Comparison of ENCODE assay signal across 1 cellular context in the genomic region with DNA sequence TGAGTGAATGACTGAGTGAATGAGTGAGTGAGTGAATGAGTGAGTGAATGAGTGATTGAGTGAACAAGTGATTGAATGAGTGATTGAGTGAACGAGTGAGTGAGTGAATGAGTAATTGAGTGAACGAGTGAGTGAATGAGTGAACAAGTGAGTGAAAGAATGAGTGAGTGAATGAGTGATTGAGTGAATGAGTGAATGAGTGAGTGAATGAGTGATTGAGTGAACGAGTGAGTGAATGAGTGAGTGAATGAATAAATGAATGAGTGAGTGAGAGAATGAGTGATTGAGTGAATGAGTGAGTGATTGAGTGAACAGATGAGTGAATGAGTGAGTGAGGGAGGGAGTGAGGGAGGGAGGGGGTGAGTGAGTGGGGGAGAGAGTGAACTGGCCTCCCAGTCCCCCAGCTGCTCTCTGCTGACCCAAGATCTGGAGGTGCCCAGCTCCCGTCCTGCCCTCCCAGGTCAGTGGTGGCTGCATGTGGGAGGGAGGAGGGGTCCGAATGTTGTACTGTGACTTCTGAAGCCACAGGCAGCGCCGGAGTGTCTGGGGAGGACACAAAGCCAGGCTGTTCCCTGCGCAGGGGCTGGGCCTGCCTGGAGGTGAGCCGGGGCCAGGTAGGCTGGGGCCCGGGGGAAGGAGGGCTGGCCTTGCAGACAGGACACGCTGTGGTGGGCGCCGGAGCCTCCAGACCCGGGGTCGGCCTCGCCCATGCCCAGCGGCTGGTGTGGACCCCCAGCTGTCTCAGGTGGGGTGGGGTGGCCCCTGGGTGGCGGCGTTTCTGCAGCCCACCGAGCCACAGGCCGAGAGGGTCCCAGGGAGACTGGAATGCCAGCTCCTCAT.
TF ChIP-seq lines count a peak whose summit lies in the region.

No MANE protein-coding gene starts in this region.

TF ChIP-seq in HCT116, 20 proteins besides CTCF, POLR2A, EP300 and RAD21:
- TF ChIP-seq ELF1 (IDR thresholded peaks at IDR 0.05; ENCODE audit: borderline replicate concordance, low read depth) (no peak), CBX3 (IDR thresholded peaks at IDR 0.05; ENCODE audit: low read depth) (no peak), YY1 (IDR thresholded peaks at IDR 0.05; ENCODE audit: extremely low read depth, insufficient replicate concordance, low read depth, low read length) (no peak), CEBPB (IDR thresholded peaks at IDR 0.05; ENCODE audit: low read depth) (no peak), ZFX (IDR thresholded peaks at IDR 0.05) (no peak; the same call in 1 of the 2 replicates), EGR1 (IDR thresholded peaks at IDR 0.05; ENCODE audit: low read depth) (no peak), SIN3A (IDR thresholded peaks at IDR 0.05; ENCODE audit: low read depth) (no peak), JUND (IDR thresholded peaks at IDR 0.05) (no peak), EZH2 (IDR thresholded peaks at IDR 0.05) (no peak), SRF (IDR thresholded peaks at IDR 0.05; ENCODE audit: low read depth) (no peak), FOSL1 (IDR thresholded peaks at IDR 0.05; ENCODE audit: low read depth) (no peak), SP1 (IDR thresholded peaks at IDR 0.05; ENCODE audit: low read depth) (no peak), EZH2phosphoT487 (IDR thresholded peaks at IDR 0.05; ENCODE audit: borderline replicate concordance) (no peak), POLR2AphosphoS5 (IDR thresholded peaks at IDR 0.05; ENCODE audit: low read depth, low read length) (no peak)
- TF ChIP-seq, protein P1, sequence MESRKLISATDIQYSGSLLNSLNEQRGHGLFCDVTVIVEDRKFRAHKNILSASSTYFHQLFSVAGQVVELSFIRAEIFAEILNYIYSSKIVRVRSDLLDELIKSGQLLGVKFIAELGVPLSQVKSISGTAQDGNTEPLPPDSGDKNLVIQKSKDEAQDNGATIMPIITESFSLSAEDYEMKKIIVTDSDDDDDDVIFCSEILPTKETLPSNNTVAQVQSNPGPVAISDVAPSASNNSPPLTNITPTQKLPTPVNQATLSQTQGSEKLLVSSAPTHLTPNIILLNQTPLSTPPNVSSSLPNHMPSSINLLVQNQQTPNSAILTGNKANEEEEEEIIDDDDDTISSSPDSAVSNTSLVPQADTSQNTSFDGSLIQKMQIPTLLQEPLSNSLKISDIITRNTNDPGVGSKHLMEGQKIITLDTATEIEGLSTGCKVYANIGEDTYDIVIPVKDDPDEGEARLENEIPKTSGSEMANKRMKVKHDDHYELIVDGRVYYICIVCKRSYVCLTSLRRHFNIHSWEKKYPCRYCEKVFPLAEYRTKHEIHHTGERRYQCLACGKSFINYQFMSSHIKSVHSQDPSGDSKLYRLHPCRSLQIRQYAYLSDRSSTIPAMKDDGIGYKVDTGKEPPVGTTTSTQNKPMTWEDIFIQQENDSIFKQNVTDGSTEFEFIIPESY (IDR thresholded peaks at IDR 0.05; ENCODE audit: extremely low read depth, insufficient replicate concordance, low read length) = no peak
- TF ChIP-seq, protein P2, sequence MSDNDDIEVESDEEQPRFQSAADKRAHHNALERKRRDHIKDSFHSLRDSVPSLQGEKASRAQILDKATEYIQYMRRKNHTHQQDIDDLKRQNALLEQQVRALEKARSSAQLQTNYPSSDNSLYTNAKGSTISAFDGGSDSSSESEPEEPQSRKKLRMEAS (IDR thresholded peaks at IDR 0.05) = no peak
- TF ChIP-seq, protein P3, sequence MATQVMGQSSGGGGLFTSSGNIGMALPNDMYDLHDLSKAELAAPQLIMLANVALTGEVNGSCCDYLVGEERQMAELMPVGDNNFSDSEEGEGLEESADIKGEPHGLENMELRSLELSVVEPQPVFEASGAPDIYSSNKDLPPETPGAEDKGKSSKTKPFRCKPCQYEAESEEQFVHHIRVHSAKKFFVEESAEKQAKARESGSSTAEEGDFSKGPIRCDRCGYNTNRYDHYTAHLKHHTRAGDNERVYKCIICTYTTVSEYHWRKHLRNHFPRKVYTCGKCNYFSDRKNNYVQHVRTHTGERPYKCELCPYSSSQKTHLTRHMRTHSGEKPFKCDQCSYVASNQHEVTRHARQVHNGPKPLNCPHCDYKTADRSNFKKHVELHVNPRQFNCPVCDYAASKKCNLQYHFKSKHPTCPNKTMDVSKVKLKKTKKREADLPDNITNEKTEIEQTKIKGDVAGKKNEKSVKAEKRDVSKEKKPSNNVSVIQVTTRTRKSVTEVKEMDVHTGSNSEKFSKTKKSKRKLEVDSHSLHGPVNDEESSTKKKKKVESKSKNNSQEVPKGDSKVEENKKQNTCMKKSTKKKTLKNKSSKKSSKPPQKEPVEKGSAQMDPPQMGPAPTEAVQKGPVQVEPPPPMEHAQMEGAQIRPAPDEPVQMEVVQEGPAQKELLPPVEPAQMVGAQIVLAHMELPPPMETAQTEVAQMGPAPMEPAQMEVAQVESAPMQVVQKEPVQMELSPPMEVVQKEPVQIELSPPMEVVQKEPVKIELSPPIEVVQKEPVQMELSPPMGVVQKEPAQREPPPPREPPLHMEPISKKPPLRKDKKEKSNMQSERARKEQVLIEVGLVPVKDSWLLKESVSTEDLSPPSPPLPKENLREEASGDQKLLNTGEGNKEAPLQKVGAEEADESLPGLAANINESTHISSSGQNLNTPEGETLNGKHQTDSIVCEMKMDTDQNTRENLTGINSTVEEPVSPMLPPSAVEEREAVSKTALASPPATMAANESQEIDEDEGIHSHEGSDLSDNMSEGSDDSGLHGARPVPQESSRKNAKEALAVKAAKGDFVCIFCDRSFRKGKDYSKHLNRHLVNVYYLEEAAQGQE (IDR thresholded peaks at IDR 0.05; ENCODE audit: low read depth) = no peak
